ENCODE assay signal across 8 cellular contexts in the genomic region with DNA sequence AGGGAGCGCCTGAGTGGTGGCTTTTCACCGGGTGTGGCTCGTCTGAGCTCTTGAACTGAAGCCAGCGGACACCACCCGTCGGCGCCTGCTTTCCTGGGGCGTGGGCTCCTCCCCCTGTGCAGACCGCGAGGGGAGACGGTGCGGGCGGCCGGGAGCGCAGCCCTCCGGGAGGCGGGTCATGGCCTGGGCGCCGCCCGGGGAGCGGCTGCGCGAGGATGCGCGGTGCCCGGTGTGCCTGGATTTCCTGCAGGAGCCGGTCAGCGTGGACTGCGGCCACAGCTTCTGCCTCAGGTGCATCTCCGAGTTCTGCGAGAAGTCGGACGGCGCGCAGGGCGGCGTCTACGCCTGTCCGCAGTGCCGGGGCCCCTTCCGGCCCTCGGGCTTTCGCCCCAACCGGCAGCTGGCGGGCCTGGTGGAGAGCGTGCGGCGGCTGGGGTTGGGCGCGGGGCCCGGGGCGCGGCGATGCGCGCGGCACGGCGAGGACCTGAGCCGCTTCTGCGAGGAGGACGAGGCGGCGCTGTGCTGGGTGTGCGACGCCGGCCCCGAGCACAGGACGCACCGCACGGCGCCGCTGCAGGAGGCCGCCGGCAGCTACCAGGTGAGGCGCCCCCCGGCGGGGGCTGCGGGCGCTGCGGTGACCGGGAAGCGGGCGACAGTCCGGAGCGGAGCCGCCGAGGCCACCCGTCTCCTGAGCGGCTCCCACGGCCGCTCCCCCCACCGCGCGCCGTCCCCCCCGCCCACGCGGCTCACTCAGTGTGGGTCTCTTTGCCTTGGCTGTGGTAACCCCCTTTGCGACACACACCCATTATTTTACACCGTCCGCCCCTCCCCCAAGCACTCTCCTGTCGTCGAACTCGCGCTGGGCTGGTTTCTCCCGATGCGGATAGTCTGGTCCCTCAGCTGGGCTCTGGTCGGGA. TPM values are rescaled to one million over a fixed set of nuclear protein-coding genes. Genes with fewer than 3 reads are reported as not detected.
DNase-seq lines count a peak whose midpoint lies in the region; ATAC-seq and TF ChIP-seq lines count a peak whose summit lies in the region.

A gene with protein sequence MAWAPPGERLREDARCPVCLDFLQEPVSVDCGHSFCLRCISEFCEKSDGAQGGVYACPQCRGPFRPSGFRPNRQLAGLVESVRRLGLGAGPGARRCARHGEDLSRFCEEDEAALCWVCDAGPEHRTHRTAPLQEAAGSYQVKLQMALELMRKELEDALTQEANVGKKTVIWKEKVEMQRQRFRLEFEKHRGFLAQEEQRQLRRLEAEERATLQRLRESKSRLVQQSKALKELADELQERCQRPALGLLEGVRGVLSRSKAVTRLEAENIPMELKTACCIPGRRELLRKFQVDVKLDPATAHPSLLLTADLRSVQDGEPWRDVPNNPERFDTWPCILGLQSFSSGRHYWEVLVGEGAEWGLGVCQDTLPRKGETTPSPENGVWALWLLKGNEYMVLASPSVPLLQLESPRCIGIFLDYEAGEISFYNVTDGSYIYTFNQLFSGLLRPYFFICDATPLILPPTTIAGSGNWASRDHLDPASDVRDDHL (plus strand): TSS at position 119 of the 917 bp plus-strand sequence. CDS start 60 bp downstream, at position 179.

- no peaks in the 10 kb centered on the region for H3K36me3 ChIP-seq in testis (ENCODE audit: low read depth, missing control alignments)

- H3K27ac ChIP-seq in testis: peak within 1 kb of the TSS in 1 of 2 donors; percentile 56

- WGBS in testis, 2 donors: 1 to 2% methylated on average over 14 to 86 of the region's 109 CpGs

- H3K9me3 Mint-ChIP-seq in activated naive CD8-positive, alpha-beta T cell treated with anti-CD3 and anti-CD28 coated beads, Interleukin-2, amount 10 ng/mL, durations not matched to agents 7 days and 5 days: no peaks in the 10 kb centered on the region

- intact Hi-C loops in left colon (cut with DNase I, micrococcal nuclease): no loop called here
- intact Hi-C loops in testis (cut with DNase I; ENCODE audit: low total_unique reads): no loop called here

- H3K27me3 Mint-ChIP-seq in activated naive CD8-positive, alpha-beta T cell treated with anti-CD3 and anti-CD28 coated beads, Interleukin-2, amount 10 ng/mL, durations not matched to agents 7 days and 5 days: peaks cover 31% of the 10 kb centered on the region

- no peaks in the 10 kb centered on the region for H3K36me3 Mint-ChIP-seq in activated naive CD8-positive, alpha-beta T cell treated with anti-CD3 and anti-CD28 coated beads, Interleukin-2, amount 10 ng/mL, durations not matched to agents 7 days and 5 days

- TF ChIP-seq POLR2A in testis (IDR thresholded peaks at IDR 0.05): no peak

- no peaks in the 10 kb centered on the region for H3K27me3 ChIP-seq in testis

- peaks cover 8% of the 10 kb centered on the region for H3K4me1 Mint-ChIP-seq in activated naive CD8-positive, alpha-beta T cell treated with anti-CD3 and anti-CD28 coated beads, Interleukin-2, amount 10 ng/mL, durations not matched to agents 7 days and 5 days

- POLR2A ChIA-PET in activated naive CD8-positive, alpha-beta T cell treated with anti-CD3 and anti-CD28 coated beads, Interleukin-2, amount 10 ng/mL, durations not matched to agents 7 days and 5 days (lab: Charles Lee): no interaction called here

- peak in 1 of 3 experiments; percentile 17 for TF ChIP-seq CTCF in testis (IDR thresholded peaks at IDR 0.05)

- peak; percentile 83 for ATAC-seq in activated naive CD8-positive, alpha-beta T cell treated with anti-CD3 and anti-CD28 coated beads, Interleukin-2, amount 10 ng/mL, durations not matched to agents 7 days and 5 days (ENCODE audit: low read depth)
- peak; percentile 94 for ATAC-seq in left colon
- ATAC-seq in HG03439 (IDR thresholded peaks at IDR 0.05; ENCODE audit: unreplicated experiment): no peak

- H3K4me1 ChIP-seq in testis: no peaks in the 10 kb centered on the region

- no peaks in the 10 kb centered on the region for H3K9me3 ChIP-seq in testis

- peak within 1 kb of the TSS; percentile 36 for H3K27ac Mint-ChIP-seq in activated naive CD8-positive, alpha-beta T cell treated with anti-CD3 and anti-CD28 coated beads, Interleukin-2, amount 10 ng/mL, durations not matched to agents 7 days and 5 days

- peak within 1 kb of the TSS; percentile 61 to 67 for H3K4me3 ChIP-seq in testis

- peak; percentile 58 for DNase-seq in stimulated activated CD4-positive, alpha-beta T cell treated with anti-CD3 and anti-CD28 coated beads, Interleukin-15, amount 100 ng/mL, for 24 hours
- no peak for DNase-seq in stimulated activated CD4-positive, alpha-beta T cell treated with anti-CD3 and anti-CD28 coated beads, Interleukin-12 subunit alpha, Interleukin-12 subunit beta, amount 100 ng/mL, for 4 hours
- DNase-seq in NCI-H1930 (lab: John Stamatoyannopoulos, UW) (peak; percentile 54 to 79), left colon (peak; percentile 66 to 72), testis (peak; percentile 63), DMS 273 (lab: John Stamatoyannopoulos, UW; ENCODE audit: unreplicated experiment) (no peak)
- peak; percentile 63 for DNase-seq in activated naive CD8-positive, alpha-beta T cell treated with anti-CD3 and anti-CD28 coated beads, Interleukin-2, amount 10 ng/mL, durations not matched to agents 7 days and 5 days

- peak within 1 kb of the TSS; percentile 78 for H3K4me3 Mint-ChIP-seq in activated naive CD8-positive, alpha-beta T cell treated with anti-CD3 and anti-CD28 coated beads, Interleukin-2, amount 10 ng/mL, durations not matched to agents 7 days and 5 days

RNA-seq across cellular contexts. Expression of the gene that starts here (rescaled TPM):
- total RNA-seq in activated naive CD8-positive, alpha-beta T cell treated with anti-CD3 and anti-CD28 coated beads, Interleukin-2, amount 10 ng/mL, durations not matched to agents 7 days and 5 days: under 1 TPM; 0.08 to 0.09 TPM
- total RNA-seq in left colon: 1 to 10 TPM; 3.9 to 4.2 TPM
- 1 to 10 TPM; 5.7 to 7.5 TPM for total RNA-seq in testis
- 2.9 TPM for polyA plus RNA-seq in testis (ENCODE audit: insufficient read depth, low read depth, low replicate concordance)

Comparison
In these comparisons a context has a peak if more than half of its experiments do, and no peak if none do; other contexts are left out.
1. RNA of the gene that starts here (total RNA-seq): 5.7 to 7.5 TPM in testis and 3.9 to 4.2 TPM in left colon; 0.08 to 0.09 TPM in activated naive CD8-positive, alpha-beta T cell treated with anti-CD3 and anti-CD28 coated beads, Interleukin-2, amount 10 ng/mL, durations not matched to agents 7 days and 5 days; every median in the first group is over 4 times any median in the second.
2. DNase-seq: peak in stimulated activated CD4-positive, alpha-beta T cell treated with anti-CD3 and anti-CD28 coated beads, Interleukin-15, amount 100 ng/mL, for 24 hours (single experiment), NCI-H1930 (2 of 2), left colon (2 of 2) and testis (single experiment); none in stimulated activated CD4-positive, alpha-beta T cell treated with anti-CD3 and anti-CD28 coated beads, Interleukin-12 subunit alpha, Interleukin-12 subunit beta, amount 100 ng/mL, for 4 hours (single experiment) and DMS 273 (single experiment).
3. Peak in DNase-seq and ATAC-seq in activated naive CD8-positive, alpha-beta T cell treated with anti-CD3 and anti-CD28 coated beads, Interleukin-2, amount 10 ng/mL, durations not matched to agents 7 days and 5 days; RNA of the gene not detected or under 1 TPM.